ENCODE assay signal across 1 cellular context in genomic region chr16:82699711-82700495, GRCh38.
TF ChIP-seq lines count a peak whose summit lies in the region.

No MANE protein-coding gene starts in this region.

TF ChIP-seq in liver, 16 proteins besides CTCF, POLR2A, EP300 and RAD21 (continued from another document):
- TF ChIP-seq ZBTB33 (IDR thresholded peaks at IDR 0.05): no peak
- TF ChIP-seq GABPA (IDR thresholded peaks at IDR 0.05 in 1 of 2, conservative IDR thresholded peaks at IDR 0.05 in 1 of 2): no peak
- no peak for TF ChIP-seq TAF1 (conservative IDR thresholded peaks at IDR 0.05)
- peak; percentile 11 for TF ChIP-seq MAX (IDR thresholded peaks at IDR 0.05)
- TF ChIP-seq HNF4G (IDR thresholded peaks at IDR 0.05): no peak
- no peak for TF ChIP-seq SP1 (IDR thresholded peaks at IDR 0.05)
- peak; percentile 72 to 96 for TF ChIP-seq JUND (IDR thresholded peaks at IDR 0.05)
- TF ChIP-seq REST (IDR thresholded peaks at IDR 0.05): no peak
- TF ChIP-seq FOXA1 (IDR thresholded peaks at IDR 0.05): peak; percentile 41
- peak; percentile 38 for TF ChIP-seq FOXA2 (IDR thresholded peaks at IDR 0.05)
- TF ChIP-seq HNF4A (conservative IDR thresholded peaks at IDR 0.05): no peak
- TF ChIP-seq NR2F2 (IDR thresholded peaks at IDR 0.05): no peak
- TF ChIP-seq RXRA (IDR thresholded peaks at IDR 0.05): no peak
TF ChIP-seq in liver: peak in this region for 4.
